ENCODE assay signal across 20 cellular contexts in the genomic region with DNA sequence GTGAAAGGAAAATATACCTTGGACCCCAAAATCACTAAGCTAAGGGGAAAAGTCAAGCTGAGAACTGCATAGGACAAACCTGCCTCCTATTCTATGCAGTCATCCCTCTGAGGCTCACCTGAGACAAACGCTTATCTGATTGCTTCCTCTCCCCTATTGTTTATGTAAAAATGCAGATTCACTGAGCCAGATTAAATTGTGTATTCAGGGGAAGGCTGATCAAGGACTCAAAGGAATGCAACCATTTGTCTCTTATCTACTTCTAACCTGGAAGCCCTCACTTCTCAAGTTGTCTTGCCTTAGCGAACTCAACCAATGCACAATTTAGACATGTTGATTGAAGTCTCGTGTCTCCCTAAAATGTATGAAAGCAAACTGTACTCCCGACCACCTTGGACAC. TPM values are rescaled to one million over a fixed set of nuclear protein-coding genes. Genes with fewer than 3 reads are reported as not detected.
DNase-seq lines count a peak whose midpoint lies in the region; ATAC-seq and TF ChIP-seq lines count a peak whose summit lies in the region.
"Had no signal": no experiment of that assay in that cellular context is flagged by ENCODE, and none has a peak within 500 bp of the region (broad histone marks: within the 10 kb centered on the region; RNA-seq: fewer than 3 reads in every experiment).

No MANE protein-coding gene starts in this region.

- no peaks in the 10 kb centered on the region for H3K9me3 ChIP-seq in heart left ventricle
- no peaks in the 10 kb centered on the region for H3K9me3 ChIP-seq in esophagus squamous epithelium
- H3K9me3 ChIP-seq in psoas muscle: no peaks in the 10 kb centered on the region
- H3K9me3 ChIP-seq in upper lobe of right lung: no peaks in the 10 kb centered on the region
- H3K9me3 ChIP-seq: right lobe of liver had no signal

- TF ChIP-seq POLR2A in heart left ventricle (IDR thresholded peaks at IDR 0.05) (no peak), esophagus squamous epithelium (IDR thresholded peaks at IDR 0.05) (no peak)

- ATAC-seq in heart left ventricle (no peak), Right ventricle myocardium inferior (no peak), psoas muscle (no peak), upper lobe of right lung (no peak), GM21717 (IDR thresholded peaks at IDR 0.05; ENCODE audit: unreplicated experiment) (no peak)
- ATAC-seq: natural killer cell, PC-3, right lobe of liver had no signal

- H3K27me3 ChIP-seq in heart left ventricle (no peaks in the 10 kb centered on the region), esophagus squamous epithelium (no peaks in the 10 kb centered on the region), psoas muscle (ENCODE audit: insufficient read depth in 3 of 3, low read length in 2 of 3) (no peaks in the 10 kb centered on the region), upper lobe of right lung (no peaks in the 10 kb centered on the region)
- H3K27me3 ChIP-seq: right lobe of liver had no signal

- intact Hi-C loops in heart left ventricle (cut with DNase I) (no loop called here), Right ventricle myocardium inferior (cut with DNase I) (no loop called here), esophagus squamous epithelium (cut with DNase I) (no loop called here), psoas muscle (cut with DNase I) (loop anchor here in 1 of 2 donors (10.0 kb wide), 1 partner anchor 649 kb away; the partner anchor contains the start of gene GPX3), upper lobe of right lung (cut with DNase I) (no loop called here)

- TF ChIP-seq CTCF in heart left ventricle (IDR thresholded peaks at IDR 0.05): no peak
- TF ChIP-seq CTCF in esophagus squamous epithelium (IDR thresholded peaks at IDR 0.05): no peak
- TF ChIP-seq CTCF in psoas muscle (IDR thresholded peaks at IDR 0.05): no peak
- TF ChIP-seq CTCF in upper lobe of right lung (IDR thresholded peaks at IDR 0.05): no peak

- H3K4me1 ChIP-seq in heart left ventricle (peaks cover 16 to 98% (median 89%) of the 10 kb centered on the region in 12 donors), esophagus squamous epithelium (peaks cover 8 to 90% (median 54%) of the 10 kb centered on the region in 3 donors), psoas muscle (peaks cover 74% of the 10 kb centered on the region), upper lobe of right lung (peaks cover 87% of the 10 kb centered on the region)

- WGBS in heart left ventricle, 4 donors: 55 to 67% (median 61%) methylated on average over 4 of the region's 4 CpGs
- 63 to 76% methylated on average over 4 of the region's 4 CpGs for WGBS in esophagus squamous epithelium, 2 donors
- 70 to 71% (median 71%) methylated on average over 4 of the region's 4 CpGs for WGBS in psoas muscle, 3 donors

- DNase-seq in heart left ventricle (no peak), Right ventricle myocardium inferior (ENCODE audit: missing footprints) (no peak), esophagus squamous epithelium (lab: John Stamatoyannopoulos, UW) (no peak), psoas muscle (no peak), upper lobe of right lung (no peak), AG08395 (ENCODE audit: low spot score) (no peak), HuH-7 (ENCODE audit: low spot score) (no peak)
- DNase-seq: activated CD4-positive, alpha-beta T cell treated with anti-CD3 and anti-CD28 coated beads, Interleukin-2, amount 50 U/mL, for 4 hours; activated naive CD4-positive, alpha-beta T cell treated with anti-CD3 and anti-CD28 coated beads, Interleukin-2, amount 50 U/mL, for 16 hours; DMS79; effector CD4-positive, alpha-beta T cell; natural killer cell; NCI-H2107; NCI-H526 treated with DMSO at 0.1 percent for 48 hours; PC-3; right lobe of liver; stimulated activated CD4-positive, alpha-beta T cell treated with anti-CD3 and anti-CD28 coated beads, Interleukin-4, amount 100 ng/mL, for 24 hours; stimulated activated CD8-positive, alpha-beta memory T cell treated with anti-CD3 and anti-CD28 coated beads, Interleukin-4, amount 100 ng/mL, for 48 hours had no signal

- H3K4me3 ChIP-seq in heart left ventricle (no peak overlapping the region), esophagus squamous epithelium (no peak overlapping the region), psoas muscle (no peak overlapping the region), upper lobe of right lung (no peak overlapping the region)
- H3K4me3 ChIP-seq: right lobe of liver, SK-N-MC had no signal

- peaks cover 6 to 88% (median 57%) of the 10 kb centered on the region in 9 donors for H3K36me3 ChIP-seq in heart left ventricle
- peaks cover 0 to 53% (median 9%) of the 10 kb centered on the region in 3 donors for H3K36me3 ChIP-seq in esophagus squamous epithelium
- H3K36me3 ChIP-seq in psoas muscle (ENCODE audit: insufficient read depth in 1 of 2, low read depth in 1 of 2): peaks cover 0 to 76% of the 10 kb centered on the region in 2 donors
- peaks cover 61% of the 10 kb centered on the region for H3K36me3 ChIP-seq in upper lobe of right lung
- H3K36me3 ChIP-seq: right lobe of liver had no signal

- H3K27ac ChIP-seq in heart left ventricle: peak overlapping the region; percentile 36 to 89 (median 76)
- H3K27ac ChIP-seq in esophagus squamous epithelium: peak overlapping the region in 3 of 4 donors; percentile 82 to 85 (median 84)
- peak overlapping the region; percentile 89 for H3K27ac ChIP-seq in psoas muscle
- peak overlapping the region; percentile 85 for H3K27ac ChIP-seq in upper lobe of right lung
- H3K27ac ChIP-seq: SK-N-MC had no signal

RNA-seq across cellular contexts. Expression of gene SPARC, which starts 13.3 kb away (rescaled TPM):
- 1,000 to 10,000 TPM in 1 of 9 donors, 100 to 1,000 TPM in 8; 355 to 1,522 (median 471) TPM for total RNA-seq in heart left ventricle
- polyA plus RNA-seq in heart left ventricle: 100 to 1,000 TPM; 119 to 747 TPM
- 517 TPM for total RNA-seq in Right ventricle myocardium inferior
- 100 to 1,000 TPM in 1 of 4 donors, 10 to 100 TPM in 3; 14.9 to 164 (median 61.9) TPM for total RNA-seq in esophagus squamous epithelium
- 100 to 1,000 TPM; 175 to 687 (median 372) TPM for total RNA-seq in psoas muscle
- polyA plus RNA-seq in psoas muscle: 100 to 1,000 TPM; 111 to 331 (median 170) TPM
- 1,248 TPM for total RNA-seq in upper lobe of right lung
